8 cellular contexts compared by ENCODE assay signal in genomic region chr14:105480165-105480564, GRCh38. TPM values are rescaled to one million over a fixed set of nuclear protein-coding genes. Genes with fewer than 3 reads are reported as not detected.
DNase-seq lines count a peak whose midpoint lies in the region; ATAC-seq and TF ChIP-seq lines count a peak whose summit lies in the region.

No MANE protein-coding gene starts in this region.

- peak overlapping the region; percentile 91 for H3K27ac ChIP-seq in A673 (ENCODE audit: low read depth, low read length, poor library complexity, severe bottlenecking)

- intact Hi-C loops in A673 (cut with micrococcal nuclease; ENCODE audit: unreplicated experiment) (no loop called here), Caco-2 (cut with micrococcal nuclease; ENCODE audit: unreplicated experiment) (loop anchor here (2.0 kb wide), 1 partner anchor 109 kb away; no protein-coding TSS in a partner anchor)
- intact Hi-C loops in dendritic cell treated with granulocyte-macrophage colony-stimulating factor and Interleukin-4, amounts not matched to agents 40 ng/mL and 50 ng/mL, for 4 days (cut with micrococcal nuclease): no loop called here

- H3K36me3 Mint-ChIP-seq in HFFc6 (ENCODE audit: low read depth) (no peaks in the 10 kb centered on the region), neural crest cell (ENCODE audit: low read depth) (no peaks in the 10 kb centered on the region), Caco-2 (ENCODE audit: insufficient read depth, unreplicated experiment) (peaks cover 9% of the 10 kb centered on the region)
- peaks cover 6% of the 10 kb centered on the region for H3K36me3 Mint-ChIP-seq in dendritic cell treated with granulocyte-macrophage colony-stimulating factor and Interleukin-4, amounts not matched to agents 40 ng/mL and 50 ng/mL, for 4 days (ENCODE audit: low read depth)

- DNase-seq in A673 (ENCODE audit: low spot score) (no peak), HFFc6 (no peak), neural crest cell (ENCODE audit: low read depth, low spot score) (no peak), NOMO-1 treated with dmso at 0.1 percent for 144 hours (lab: John Stamatoyannopoulos, UW; ENCODE audit: unreplicated experiment) (no peak), Caco-2 (no peak), AG20443 (ENCODE audit: low spot score) (no peak)

- BruUV-seq in A673 (replicated peaks; lab: Mats Ljungman, UMichigan) (no TSS peak), Caco-2 (replicated peaks; lab: Mats Ljungman, UMichigan) (no TSS peak)

- H3K27me3 ChIP-seq in A673 (replicated peaks; ENCODE audit: insufficient read depth, low read depth, low read length, poor library complexity) (no peaks in the 10 kb centered on the region), Caco-2 (replicated peaks; ENCODE audit: control insufficient read depth, insufficient read depth, low read length) (no peaks in the 10 kb centered on the region; the same call in 1 of the 2 replicates)

- POLR2A ChIA-PET in A673 (lab: Charles Lee; ENCODE audit: low non-redundant PET): no interaction called here
- POLR2A ChIA-PET in Caco-2 (lab: Charles Lee): interaction anchor here (1.0 to 2.0 kb wide), 3 partner anchors 10 to 179 kb away, joined by 4 to 14 read pairs (median 7); partner anchors contain the start of gene BRF1

- peak overlapping the region; percentile 87; the same call in 1 of the 2 replicates for H3K4me3 Mint-ChIP-seq in HFFc6
- H3K4me3 Mint-ChIP-seq in dendritic cell treated with granulocyte-macrophage colony-stimulating factor and Interleukin-4, amounts not matched to agents 40 ng/mL and 50 ng/mL, for 4 days: peak overlapping the region; percentile 20
- H3K4me3 Mint-ChIP-seq in neural crest cell: peak overlapping the region; percentile 65
- no peak overlapping the region for H3K4me3 Mint-ChIP-seq in Caco-2 (ENCODE audit: unreplicated experiment)

- H3K36me3 ChIP-seq in A673 (ENCODE audit: insufficient read depth, low read length, poor library complexity, severe bottlenecking) (peaks cover 4% of the 10 kb centered on the region), Caco-2 (ENCODE audit: control insufficient read depth, insufficient read depth, low read length) (no peaks in the 10 kb centered on the region)

- peaks cover 45% of the 10 kb centered on the region for H3K4me1 ChIP-seq in A673 (ENCODE audit: insufficient read depth, low read length, poor library complexity, severe bottlenecking)
- peaks cover 20% of the 10 kb centered on the region for H3K4me1 ChIP-seq in Caco-2

- CTCF ChIA-PET in A673 (lab: Charles Lee) (interaction anchor here (0.8 to 1.6 kb wide), 4 partner anchors 9 to 48 kb away, joined by 4 to 38 read pairs (median 11); partner anchors contain the start of gene TEDC1), Caco-2 (lab: Charles Lee) (interaction anchor here (0.6 to 1.9 kb wide), 17 partner anchors 8 to 728 kb away, joined by 3 to 57 read pairs (median 5); partner anchors contain the start of genes PACS2, SIVA1 and TEDC1)

- H3K27ac Mint-ChIP-seq in HFFc6 (peak overlapping the region; percentile 100; the same call in 1 of the 2 replicates), neural crest cell (ENCODE audit: unreplicated experiment) (no peak overlapping the region), Caco-2 (ENCODE audit: unreplicated experiment) (no peak overlapping the region)
- H3K27ac Mint-ChIP-seq in dendritic cell treated with granulocyte-macrophage colony-stimulating factor and Interleukin-4, amounts not matched to agents 40 ng/mL and 50 ng/mL, for 4 days: peak overlapping the region; percentile 100

- H3K9me3 Mint-ChIP-seq in HFFc6: peaks cover 4% of the 10 kb centered on the region; the same call in 1 of the 2 replicates
- peaks cover 9% of the 10 kb centered on the region for H3K9me3 Mint-ChIP-seq in dendritic cell treated with granulocyte-macrophage colony-stimulating factor and Interleukin-4, amounts not matched to agents 40 ng/mL and 50 ng/mL, for 4 days
- H3K9me3 Mint-ChIP-seq in neural crest cell: no peaks in the 10 kb centered on the region
- H3K9me3 Mint-ChIP-seq in Caco-2 (ENCODE audit: unreplicated experiment): no peaks in the 10 kb centered on the region

- ATAC-seq in HG03196 (IDR thresholded peaks at IDR 0.05; ENCODE audit: unreplicated experiment): no peak

- H3K4me3 ChIP-seq in A673 (ENCODE audit: low read depth, low read length, poor library complexity, severe bottlenecking) (no peak overlapping the region), Caco-2 (ENCODE audit: low read depth, low read length) (no peak overlapping the region)

- TF ChIP-seq CTCF in A673 (conservative IDR thresholded peaks at IDR 0.05; ENCODE audit: low read depth, low read length) (no peak), HFFc6 (IDR thresholded peaks at IDR 0.05) (no peak), neural crest cell (conservative IDR thresholded peaks at IDR 0.05) (no peak), Caco-2 (IDR thresholded peaks at IDR 0.05; ENCODE audit: insufficient read depth in 1 of 2, low read depth in 1 of 2, low read length in 1 of 2, severe bottlenecking in 1 of 2, unreplicated experiment in 1 of 2) (no peak)

- peaks cover 24% of the 10 kb centered on the region for H3K4me1 Mint-ChIP-seq in HFFc6 (ENCODE audit: low read depth)
- peaks cover 75% of the 10 kb centered on the region for H3K4me1 Mint-ChIP-seq in dendritic cell treated with granulocyte-macrophage colony-stimulating factor and Interleukin-4, amounts not matched to agents 40 ng/mL and 50 ng/mL, for 4 days (ENCODE audit: low read depth)
- peaks cover 21% of the 10 kb centered on the region for H3K4me1 Mint-ChIP-seq in neural crest cell
- H3K4me1 Mint-ChIP-seq in Caco-2 (ENCODE audit: low read depth, unreplicated experiment): peaks cover 13% of the 10 kb centered on the region

- H3K9me3 ChIP-seq in A673 (ENCODE audit: low read depth, low read length, poor library complexity, severe bottlenecking) (no peaks in the 10 kb centered on the region), Caco-2 (no peaks in the 10 kb centered on the region)

- H3K27me3 Mint-ChIP-seq in HFFc6 (ENCODE audit: insufficient read depth) (peaks cover 16% of the 10 kb centered on the region), neural crest cell (ENCODE audit: low read depth) (peaks cover 47% of the 10 kb centered on the region), Caco-2 (ENCODE audit: insufficient read depth, unreplicated experiment) (peaks cover 7% of the 10 kb centered on the region)
- peaks cover 68% of the 10 kb centered on the region for H3K27me3 Mint-ChIP-seq in dendritic cell treated with granulocyte-macrophage colony-stimulating factor and Interleukin-4, amounts not matched to agents 40 ng/mL and 50 ng/mL, for 4 days

RNA-seq across cellular contexts. Expression of gene CRIP2, which starts 5.5 kb away (rescaled TPM):
- 154 and 192 TPM in 2 replicates for total RNA-seq in A673 (2021)
- total RNA-seq in HFFc6 (2021; fragmentation: NEBNext Ultra II Directional; extraction: Animal tissue kit (Norgen Biotek cat#: 25700)): 10 to 100 TPM in 4 of 6 experiments, 1 to 10 TPM in 2; 6.9 to 22.4 (median 21.0) TPM
- 38.3 and 39.3 TPM in 2 replicates for total RNA-seq in neural crest cell
- total RNA-seq in Caco-2 (2022): 0.88 and 1.5 TPM in 2 replicates

RNA-seq across cellular contexts. Expression of gene CRIP1, which starts 6.5 kb away (rescaled TPM):
- total RNA-seq in A673 (2021) (42.4 and 47.7 TPM in 2 replicates), neural crest cell (3.2 and 4.8 TPM in 2 replicates), Caco-2 (2022) (46.0 and 75.1 TPM in 2 replicates)
- total RNA-seq in HFFc6 (2021; fragmentation: NEBNext Ultra II Directional; extraction: Animal tissue kit (Norgen Biotek cat#: 25700)): 10 to 100 TPM in 4 of 6 experiments, 1 to 10 TPM in 2; 4.8 to 55.2 (median 42.3) TPM

RNA-seq across cellular contexts. Expression of gene TEDC1, which starts 10.9 kb away (rescaled TPM):
- total RNA-seq in A673 (2021) (34.0 and 48.0 TPM in 2 replicates), neural crest cell (39.6 and 44.9 TPM in 2 replicates), Caco-2 (2022) (30.3 and 30.8 TPM in 2 replicates)
- total RNA-seq in HFFc6 (2021; fragmentation: NEBNext Ultra II Directional; extraction: Animal tissue kit (Norgen Biotek cat#: 25700)): 10 to 100 TPM in 5 of 6 experiments, 1 to 10 TPM in 1; 9.1 to 12.9 (median 12.7) TPM

RNA-seq across cellular contexts. Expression of gene TMEM121, which starts 46.2 kb away (rescaled TPM):
- total RNA-seq in A673 (2021) (3.1 and 4.7 TPM in 2 replicates), neural crest cell (12.3 and 13.9 TPM in 2 replicates), Caco-2 (2022) (0.28 TPM in 1 of 2 replicates, not detected in the other)
- total RNA-seq in HFFc6 (2021; fragmentation: NEBNext Ultra II Directional; extraction: Animal tissue kit (Norgen Biotek cat#: 25700)): 1 to 10 TPM; 3.0 to 4.2 (median 3.4) TPM

Comparison
In these comparisons a context has a peak if more than half of its experiments do, and no peak if none do; other contexts are left out.
1. H3K27ac Mint-ChIP-seq: peak in HFFc6 (single experiment) and dendritic cell treated with granulocyte-macrophage colony-stimulating factor and Interleukin-4, amounts not matched to agents 40 ng/mL and 50 ng/mL, for 4 days (single experiment); none in neural crest cell (single experiment) and Caco-2 (single experiment).